In genomic region chr11:62921573-62922188, GRCh38 we compare ENCODE assay signal across 11 cellular contexts. TPM values are rescaled to one million over a fixed set of nuclear protein-coding genes. Genes with fewer than 3 reads are reported as not detected.
A peak's percentile ranks its signal among the peaks of the same experiment; 100 is the strongest.
DNase-seq lines count a peak whose midpoint lies in the region; ATAC-seq and TF ChIP-seq lines count a peak whose summit lies in the region.
"Had no signal": no experiment of that assay in that cellular context is flagged by ENCODE, and none has a peak within 500 bp of the region (broad histone marks: within the 10 kb centered on the region; RNA-seq: fewer than 3 reads in every experiment).

No MANE protein-coding gene starts in this region.

- H3K4me1 Mint-ChIP-seq in activated CD4-positive, alpha-beta T cell treated with anti-CD3 and anti-CD28 coated beads, Interleukin-2, amount 10 ng/mL, durations not matched to agents 7 days and 5 days, result peaks cover 20% of the 10 kb centered on the region

- POLR2A ChIA-PET in activated CD4-positive, alpha-beta T cell treated with anti-CD3 and anti-CD28 coated beads, Interleukin-2, amount 10 ng/mL, durations not matched to agents 7 days and 5 days (lab: Charles Lee), result no interaction called here

- no peaks in the 10 kb centered on the region for H3K9me3 Mint-ChIP-seq in activated CD4-positive, alpha-beta T cell treated with anti-CD3 and anti-CD28 coated beads, Interleukin-2, amount 10 ng/mL, durations not matched to agents 7 days and 5 days
- H3K9me3 Mint-ChIP-seq: CD8-positive, alpha-beta memory T cell had no signal

- no peak overlapping the region for H3K27ac Mint-ChIP-seq in activated CD4-positive, alpha-beta T cell treated with anti-CD3 and anti-CD28 coated beads, Interleukin-2, amount 10 ng/mL, durations not matched to agents 7 days and 5 days

- intact Hi-C loops in left cardiac atrium (cut with DNase I), result no loop called here
- intact Hi-C loops in Right ventricle myocardium inferior (cut with DNase I), result no loop called here
- intact Hi-C loops in left colon (cut with DNase I, micrococcal nuclease), result no loop called here
- intact Hi-C loops in posterior vena cava (cut with DNase I), result no loop called here

- H3K36me3 Mint-ChIP-seq in activated CD4-positive, alpha-beta T cell treated with anti-CD3 and anti-CD28 coated beads, Interleukin-2, amount 10 ng/mL, durations not matched to agents 7 days and 5 days (ENCODE audit: low read depth), result no peaks in the 10 kb centered on the region

- H3K27me3 Mint-ChIP-seq in activated CD4-positive, alpha-beta T cell treated with anti-CD3 and anti-CD28 coated beads, Interleukin-2, amount 10 ng/mL, durations not matched to agents 7 days and 5 days, result peaks cover 61% of the 10 kb centered on the region

- CTCF ChIA-PET in activated CD4-positive, alpha-beta T cell treated with anti-CD3 and anti-CD28 coated beads, Interleukin-2, amount 10 ng/mL, durations not matched to agents 7 days and 5 days (lab: Charles Lee), result interaction anchor here (3.7 kb wide), 1 partner anchor 15 kb away, joined by 17 read pairs; no protein-coding TSS in a partner anchor

- peak; percentile 13 to 25 for ATAC-seq in left cardiac atrium
- ATAC-seq in Right ventricle myocardium inferior, result no peak
- peak; percentile 30 for ATAC-seq in SK-N-SH treated with all-trans-retinoic acid at 6 μM for 48 hours
- peak; percentile 80 for ATAC-seq in left colon
- no peak for ATAC-seq in HG03378 (IDR thresholded peaks at IDR 0.05; ENCODE audit: unreplicated experiment)
- ATAC-seq in GM21786 (IDR thresholded peaks at IDR 0.05; ENCODE audit: unreplicated experiment), result no peak

- DNase-seq in left cardiac atrium (no peak), Right ventricle myocardium inferior (ENCODE audit: missing footprints) (no peak), left colon (peak in 1 of 2 donors; percentile 45), posterior vena cava (ENCODE audit: low spot score) (no peak)
- no peak for DNase-seq in activated CD4-positive, alpha-beta T cell treated with anti-CD3 and anti-CD28 coated beads, Interleukin-2, amount 10 ng/mL, durations not matched to agents 7 days and 5 days
- DNase-seq: CD8-positive, alpha-beta memory T cell; KG1; kidney glomerular epithelial cell had no signal

- H3K4me3 Mint-ChIP-seq in activated CD4-positive, alpha-beta T cell treated with anti-CD3 and anti-CD28 coated beads, Interleukin-2, amount 10 ng/mL, durations not matched to agents 7 days and 5 days, result no peak overlapping the region

TF ChIP-seq in SK-N-SH treated with all-trans-retinoic acid at 6 μM for 48 hours, 23 proteins besides CTCF, POLR2A, EP300 and RAD21:
- TF ChIP-seq ESRRG (CRISPR knock-in tag; IDR thresholded peaks at IDR 0.05), result no peak
- no peak for TF ChIP-seq ISL1 (CRISPR knock-in tag; IDR thresholded peaks at IDR 0.05)
- no peak for TF ChIP-seq TCF4 (CRISPR knock-in tag; IDR thresholded peaks at IDR 0.05; ENCODE audit: borderline replicate concordance)
- no peak for TF ChIP-seq TOX (CRISPR knock-in tag; IDR thresholded peaks at IDR 0.05; ENCODE audit: borderline replicate concordance)
- TF ChIP-seq TSHZ2 (CRISPR knock-in tag; IDR thresholded peaks at IDR 0.05), result no peak
- TF ChIP-seq ARNTL (CRISPR knock-in tag; IDR thresholded peaks at IDR 0.05; ENCODE audit: borderline replicate concordance, low read depth), result no peak
- no peak for TF ChIP-seq BACH2 (CRISPR knock-in tag; IDR thresholded peaks at IDR 0.05; ENCODE audit: borderline replicate concordance)
- no peak for TF ChIP-seq OSR1 (CRISPR knock-in tag; IDR thresholded peaks at IDR 0.05)

RNA-seq across cellular contexts. Expression of gene CHRM1, which starts 0.5 kb away (rescaled TPM):
- not detected for total RNA-seq in left cardiac atrium
- not detected for total RNA-seq in Right ventricle myocardium inferior
- under 1 TPM; 0.84 to 0.98 TPM for total RNA-seq in left colon
- not detected for total RNA-seq in activated CD4-positive, alpha-beta T cell treated with anti-CD3 and anti-CD28 coated beads, Interleukin-2, amount 10 ng/mL, durations not matched to agents 7 days and 5 days
- total RNA-seq in posterior vena cava, result not detected
- total RNA-seq: CD8-positive, alpha-beta memory T cell had no signal

RNA-seq across cellular contexts. Expression of gene SLC3A2, which starts 41.0 kb away (rescaled TPM):
- total RNA-seq in left cardiac atrium (10 to 100 TPM; 45.2 to 91.2 TPM), Right ventricle myocardium inferior (39.7 TPM), left colon (100 to 1,000 TPM in 1 of 2 donors, 10 to 100 TPM in 1; 98.8 to 107 TPM), posterior vena cava (100 to 1,000 TPM in 1 of 2 donors, 10 to 100 TPM in 1; 89.4 to 114 TPM)
- 100 to 1,000 TPM; 153 to 157 TPM for total RNA-seq in activated CD4-positive, alpha-beta T cell treated with anti-CD3 and anti-CD28 coated beads, Interleukin-2, amount 10 ng/mL, durations not matched to agents 7 days and 5 days

Comparison
In these comparisons a context has a peak if more than half of its experiments do, and no peak if none do; other contexts are left out.
1. ATAC-seq: peak in left cardiac atrium (2 of 2), SK-N-SH treated with all-trans-retinoic acid at 6 μM for 48 hours (single experiment) and left colon (single experiment); none in Right ventricle myocardium inferior (single experiment), HG03378 (single experiment) and GM21786 (single experiment).